8 cellular contexts compared by ENCODE assay signal in the genomic region with DNA sequence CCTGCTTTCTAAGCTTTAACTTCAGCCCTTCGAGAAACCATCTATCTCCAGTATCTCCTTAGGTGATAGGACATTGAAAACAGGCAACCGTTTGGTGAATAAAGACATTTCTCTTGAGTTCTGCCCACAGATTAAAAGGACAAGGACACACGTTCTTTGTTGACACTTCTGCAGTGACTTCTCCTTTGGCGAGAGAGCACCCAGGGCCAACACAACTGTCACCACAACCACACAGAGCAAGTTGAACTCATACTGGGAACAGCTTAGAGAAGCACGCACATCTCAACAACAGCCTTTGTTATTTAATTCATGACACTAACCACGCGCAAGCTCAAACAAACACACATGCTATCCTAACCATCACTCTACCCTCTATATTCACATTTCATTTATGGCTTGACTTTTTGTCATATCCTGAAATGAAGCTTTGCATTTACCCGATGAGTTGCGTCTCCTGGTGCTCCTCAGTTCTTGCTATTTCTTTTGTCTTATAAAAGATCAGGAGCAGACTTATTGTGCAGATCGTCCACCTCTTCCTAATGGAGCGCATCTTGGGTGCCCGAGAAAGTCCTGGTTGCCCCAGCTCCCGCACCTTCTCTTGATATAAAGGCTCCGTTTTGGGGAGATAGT. TPM values are rescaled to one million over a fixed set of nuclear protein-coding genes. Genes with fewer than 3 reads are reported as not detected.
DNase-seq lines count a peak whose midpoint lies in the region; ATAC-seq, FAIRE-seq and TF ChIP-seq lines count a peak whose summit lies in the region.

No MANE protein-coding gene starts in this region.

- no peak for TF ChIP-seq CTCF in MCF 10A (IDR thresholded peaks at IDR 0.05; ENCODE audit: unreplicated experiment)
- TF ChIP-seq CTCF in left lung (IDR thresholded peaks at IDR 0.05), result no peak
- TF ChIP-seq CTCF in Calu3 (IDR thresholded peaks at IDR 0.05; ENCODE audit: unreplicated experiment), result no peak

- ATAC-seq in left lung, result peak; percentile 6
- peak; percentile 8 for ATAC-seq in stimulated activated naive CD8-positive, alpha-beta T cell treated with anti-CD3 and anti-CD28 coated beads, Interleukin-15, Interleukin-2, amounts not matched to agents 100 U/mL and 50 U/mL, for 24 hours

- FAIRE-seq in GM19239 (lab: Jason Lieb, UNC), result no peak

- intact Hi-C loops in MCF 10A (cut with micrococcal nuclease), result loop anchor here (5.0 to 10.0 kb wide), 2 partner anchors 60 to 128 kb away; no protein-coding TSS in a partner anchor
- intact Hi-C loops in left lung (cut with DNase I), result no loop called here
- intact Hi-C loops in Calu3 (cut with micrococcal nuclease; ENCODE audit: unreplicated experiment), result loop anchor here (10.0 kb wide), 1 partner anchor 312 kb away; no protein-coding TSS in a partner anchor

- no peaks in the 10 kb centered on the region for H3K9me3 Mint-ChIP-seq in MCF 10A (ENCODE audit: unreplicated experiment)
- peaks cover 3% of the 10 kb centered on the region for H3K9me3 Mint-ChIP-seq in Calu3 (ENCODE audit: low read depth, unreplicated experiment)

- peaks cover 16% of the 10 kb centered on the region for H3K4me1 Mint-ChIP-seq in MCF 10A (ENCODE audit: insufficient read depth, unreplicated experiment)
- H3K4me1 Mint-ChIP-seq in Calu3 (ENCODE audit: low read depth, unreplicated experiment), result peaks cover 21% of the 10 kb centered on the region

- no peaks in the 10 kb centered on the region for H3K36me3 ChIP-seq in left lung

- H3K4me1 ChIP-seq in left lung, result peaks cover 0 to 45% of the 10 kb centered on the region in 2 donors

- H3K4me3 ChIP-seq in left lung, result peak overlapping the region; percentile 49 to 71

- H3K36me3 Mint-ChIP-seq in MCF 10A (ENCODE audit: insufficient read depth, unreplicated experiment), result no peaks in the 10 kb centered on the region
- H3K36me3 Mint-ChIP-seq in Calu3 (ENCODE audit: insufficient read depth, unreplicated experiment), result no peaks in the 10 kb centered on the region

- no peaks in the 10 kb centered on the region for H3K9me3 ChIP-seq in left lung

- POLR2A ChIA-PET in MCF 10A (lab: Yijun Ruan, JAX), result interaction anchor here (0.7 to 1.6 kb wide), 8 partner anchors 10 to 490 kb away, joined by 3 to 7 read pairs (median 4); a partner anchor contains a TSS

- no peaks in the 10 kb centered on the region for H3K27me3 ChIP-seq in left lung

- CTCF ChIA-PET in MCF 10A (lab: Yijun Ruan, JAX) (interaction anchor here (0.5 to 1.4 kb wide), 7 partner anchors 11 to 143 kb away, joined by 3 to 4 read pairs (median 4); no protein-coding TSS in a partner anchor), Calu3 (lab: Charles Lee) (interaction anchor here (0.7 kb wide), 1 partner anchor 38 kb away, joined by 3 read pairs; no protein-coding TSS in a partner anchor)

- no peaks in the 10 kb centered on the region for H3K27me3 Mint-ChIP-seq in MCF 10A (ENCODE audit: insufficient read depth, unreplicated experiment)
- H3K27me3 Mint-ChIP-seq in Calu3 (ENCODE audit: unreplicated experiment), result no peaks in the 10 kb centered on the region

- H3K27ac Mint-ChIP-seq in MCF 10A (ENCODE audit: low read depth, unreplicated experiment), result no peak overlapping the region
- H3K27ac Mint-ChIP-seq in Calu3 (ENCODE audit: unreplicated experiment), result no peak overlapping the region

- H3K27ac ChIP-seq in left lung, result peak overlapping the region; percentile 78 to 96

- BruUV-seq in MCF 10A (replicated peaks; lab: Mats Ljungman, UMichigan), result no TSS peak
- BruUV-seq in Calu3 (replicated peaks; lab: Mats Ljungman, UMichigan), result no TSS peak

- H3K4me3 Mint-ChIP-seq in MCF 10A (ENCODE audit: unreplicated experiment), result peak overlapping the region; percentile 61
- no peak overlapping the region for H3K4me3 Mint-ChIP-seq in Calu3 (ENCODE audit: low read depth, unreplicated experiment)

- DNase-seq in HCEC 1CT (peak; percentile 15), RPMI8226 (peak; percentile 55), MCF 10A (ENCODE audit: unreplicated experiment) (peak; percentile 30), left lung (peak; percentile 23 to 31), mesenteric fat pad (ENCODE audit: low spot score) (no peak), GM19239 (ENCODE audit: insufficient read length, low spot score) (no peak), Calu3 (no peak)
- DNase-seq in stimulated activated naive CD8-positive, alpha-beta T cell treated with anti-CD3 and anti-CD28 coated beads, Interleukin-15, Interleukin-2, amounts not matched to agents 100 U/mL and 50 U/mL, for 24 hours, result peak; percentile 41

RNA-seq across cellular contexts. Expression of a gene that starts 0.6 kb away (rescaled TPM):
- 0.26 and 0.54 TPM in 2 replicates for total RNA-seq in MCF 10A (2022)
- 10 to 100 TPM; 10.2 to 38.5 TPM for total RNA-seq in left lung
- total RNA-seq in mesenteric fat pad, result 17.5 TPM
- total RNA-seq in Calu3 (2022), result not detected in 2 replicates

Comparison
In these comparisons a context has a peak if more than half of its experiments do, and no peak if none do; other contexts are left out.
1. DNase-seq: peak in HCEC 1CT (single experiment), RPMI8226 (single experiment), MCF 10A (single experiment), left lung (2 of 2) and stimulated activated naive CD8-positive, alpha-beta T cell treated with anti-CD3 and anti-CD28 coated beads, Interleukin-15, Interleukin-2, amounts not matched to agents 100 U/mL and 50 U/mL, for 24 hours (single experiment); none in mesenteric fat pad (single experiment), GM19239 (single experiment) and Calu3 (single experiment).
2. intact Hi-C loops: an anchor here in MCF 10A (5.0 to 10.0 kb wide) and Calu3 (10.0 kb wide); none called in left lung.